ENCODE assay signal across 9 cellular contexts in genomic region chr17:57107498-57108101, GRCh38. TPM values are rescaled to one million over a fixed set of nuclear protein-coding genes. Genes with fewer than 3 reads are reported as not detected.
A peak's percentile ranks its signal among the peaks of the same experiment; 100 is the strongest.
DNase-seq lines count a peak whose midpoint lies in the region; ATAC-seq and TF ChIP-seq lines count a peak whose summit lies in the region.
"Had no signal": no experiment of that assay in that cellular context is flagged by ENCODE, and none has a peak within 500 bp of the region (broad histone marks: within the 10 kb centered on the region; RNA-seq: fewer than 3 reads in every experiment).

No MANE protein-coding gene starts in this region.

- H3K79me2 ChIP-seq in PC-3 (ENCODE audit: low read length) (peaks cover 68% of the 10 kb centered on the region), smooth muscle cell (ENCODE audit: low read depth) (no peaks in the 10 kb centered on the region)

- H3K27ac ChIP-seq in PC-3 (ENCODE audit: low read length): peak overlapping the region; percentile 97
- peak overlapping the region; percentile 63 for H3K27ac ChIP-seq in smooth muscle cell (ENCODE audit: low read depth)
- no peak overlapping the region for H3K27ac ChIP-seq in testis
- H3K27ac ChIP-seq in tibial nerve: no peak overlapping the region

- no peak for TF ChIP-seq EP300 in tibial nerve (IDR thresholded peaks at IDR 0.05)

- ATAC-seq in PC-3: peak; percentile 81

- H4K20me1 ChIP-seq in PC-3 (ENCODE audit: low read length) (no peaks in the 10 kb centered on the region), smooth muscle cell (ENCODE audit: low read depth) (no peaks in the 10 kb centered on the region)

- H3K4me1 ChIP-seq in PC-3 (ENCODE audit: insufficient read depth, low read length) (peaks cover 39% of the 10 kb centered on the region), smooth muscle cell (ENCODE audit: low read depth) (peaks cover 11% of the 10 kb centered on the region), testis (peaks cover 13% of the 10 kb centered on the region), tibial nerve (peaks cover 0 to 29% (median 8%) of the 10 kb centered on the region in 4 donors)

- H3K9me2 ChIP-seq in PC-3 (replicated peaks; ENCODE audit: low read length): no peaks in the 10 kb centered on the region

- H3K36me3 ChIP-seq in PC-3 (ENCODE audit: low read depth, low read length) (peaks cover 24% of the 10 kb centered on the region), smooth muscle cell (ENCODE audit: low read depth) (no peaks in the 10 kb centered on the region), testis (ENCODE audit: low read depth, missing control alignments) (no peaks in the 10 kb centered on the region), tibial nerve (peaks cover 0 to 40% (median 0%) of the 10 kb centered on the region in 3 donors)

- intact Hi-C loops in PC-3 (cut with micrococcal nuclease) (loop anchor here (1.0 to 5.0 kb wide), 2 partner anchors 21 to 100 kb away; no protein-coding TSS in a partner anchor), testis (cut with DNase I; ENCODE audit: low total_unique reads) (no loop called here)

- H3F3A ChIP-seq in PC-3 (ENCODE audit: low read length, unreplicated experiment) (peaks cover 6% of the 10 kb centered on the region), smooth muscle cell (ENCODE audit: low read depth) (no peaks in the 10 kb centered on the region)

- 52% methylated on average over 12 of the region's 12 CpGs for WGBS in smooth muscle cell (ENCODE audit: low lambda C conversion rate)
- WGBS in testis, 2 donors: 91 to 93% methylated on average over 12 of the region's 12 CpGs
- WGBS in tibial nerve, 2 donors: 69 to 70% methylated on average over 12 of the region's 12 CpGs

- POLR2A ChIA-PET in PC-3 (lab: Charles Lee; ENCODE audit: unreplicated experiment): interaction anchor here (0.5 to 0.9 kb wide), 6 partner anchors 27 to 1674 kb away, joined by 3 to 4 read pairs (median 3); no protein-coding TSS in a partner anchor

- TF ChIP-seq POLR2A in testis (IDR thresholded peaks at IDR 0.05): no peak
- TF ChIP-seq POLR2A in tibial nerve (IDR thresholded peaks at IDR 0.05): no peak

- H3K9me3 ChIP-seq in PC-3 (ENCODE audit: low read length) (no peaks in the 10 kb centered on the region), smooth muscle cell (replicated peaks; ENCODE audit: low read depth) (no peaks in the 10 kb centered on the region), testis (no peaks in the 10 kb centered on the region), tibial nerve (no peaks in the 10 kb centered on the region)

- peak; percentile 12 to 94 (median 41) for DNase-seq in NCI-H1417 (lab: John Stamatoyannopoulos, UW)
- no peak for DNase-seq in NCI-H1417 treated with DMSO at 0.1 percent for 48 hours (lab: John Stamatoyannopoulos, UW)
- peak; percentile 98 for DNase-seq in PC-3
- DNase-seq in foreskin fibroblast: peak; percentile 18 to 45
- DNase-seq in smooth muscle cell (lab: John Stamatoyannopoulos, UW; ENCODE audit: unreplicated experiment): no peak
- no peak for DNase-seq in AG20443 (ENCODE audit: low spot score)
- DNase-seq in testis: no peak
- DNase-seq in tibial nerve (ENCODE audit: low spot score in 2 of 2): no peak
- DNase-seq: activated gamma-delta T cell had no signal

- peak overlapping the region; percentile 80 for H3K4me2 ChIP-seq in PC-3 (ENCODE audit: low read length)
- H3K4me2 ChIP-seq in smooth muscle cell: peak overlapping the region; percentile 48

- H3K9ac ChIP-seq in PC-3 (ENCODE audit: low read length): peak overlapping the region; percentile 83
- peak overlapping the region; percentile 21 for H3K9ac ChIP-seq in smooth muscle cell (ENCODE audit: low read depth)

- TSS peak; percentile 24 for BruUV-seq in PC-3 (replicated peaks; lab: Mats Ljungman, UMichigan)

- CTCF ChIA-PET in PC-3 (lab: Charles Lee): interaction anchor here (0.5 to 1.1 kb wide), 4 partner anchors 11 to 676 kb away, joined by 3 to 6 read pairs (median 3); no protein-coding TSS in a partner anchor

- H3K4me3 ChIP-seq in PC-3 (ENCODE audit: low read length) (peak overlapping the region; percentile 46), foreskin fibroblast (ENCODE audit: low read depth in 1 of 2, low read length in 2 of 2) (no peak overlapping the region), smooth muscle cell (no peak overlapping the region), testis (no peak overlapping the region), tibial nerve (no peak overlapping the region)

- peak overlapping the region; percentile 55 for H2AFZ ChIP-seq in PC-3 (ENCODE audit: low read length)
- no peak overlapping the region for H2AFZ ChIP-seq in smooth muscle cell (ENCODE audit: low read depth)

- TF ChIP-seq CTCF in PC-3 (conservative IDR thresholded peaks at IDR 0.05; ENCODE audit: low read depth, low read length) (no peak), foreskin fibroblast (IDR thresholded peaks at IDR 0.05; ENCODE audit: low read depth, low read length) (no peak), smooth muscle cell (IDR thresholded peaks at IDR 0.05; ENCODE audit: borderline replicate concordance, insufficient read depth, poor library complexity, severe bottlenecking) (no peak), testis (IDR thresholded peaks at IDR 0.05) (no peak), tibial nerve (IDR thresholded peaks at IDR 0.05) (no peak)

- H3K27me3 ChIP-seq in PC-3 (ENCODE audit: low read length) (no peaks in the 10 kb centered on the region), smooth muscle cell (ENCODE audit: low read depth) (no peaks in the 10 kb centered on the region), testis (no peaks in the 10 kb centered on the region), tibial nerve (no peaks in the 10 kb centered on the region)

RNA-seq across cellular contexts. Expression of gene AKAP1, which starts 22.6 kb away (rescaled TPM):
- 73.1 and 108 TPM in 2 replicates for total RNA-seq in PC-3 (2014; rRNA removed)
- total RNA-seq in smooth muscle cell: 3.6 and 6.2 TPM in 2 replicates
- polyA plus RNA-seq in smooth muscle cell: 5.8 and 8.4 TPM in 2 replicates
- total RNA-seq in testis: 100 to 1,000 TPM in 1 of 2 donors, 10 to 100 TPM in 1; 73.0 to 304 TPM
- polyA plus RNA-seq in testis (ENCODE audit: insufficient read depth, low read depth, low replicate concordance): 224 TPM
- 10 to 100 TPM; 23.3 to 62.4 (median 32.0) TPM for total RNA-seq in tibial nerve

Comparison
In these comparisons a context has a peak if more than half of its experiments do, and no peak if none do; other contexts are left out.
1. DNase-seq: peak in NCI-H1417 (3 of 3), PC-3 (single experiment) and foreskin fibroblast (2 of 2); none in NCI-H1417 treated with DMSO at 0.1 percent for 48 hours (single experiment), smooth muscle cell (single experiment), AG20443 (single experiment), testis (single experiment) and tibial nerve (0 of 2).
2. H3K27ac ChIP-seq: peak in PC-3 (single experiment) and smooth muscle cell (single experiment); none in testis (0 of 2) and tibial nerve (0 of 4).